15 cellular contexts compared by ENCODE assay signal in genomic region chr11:931385-931784, GRCh38. TPM values are rescaled to one million over a fixed set of nuclear protein-coding genes. Genes with fewer than 3 reads are reported as not detected.
DNase-seq lines count a peak whose midpoint lies in the region; ATAC-seq, FAIRE-seq and TF ChIP-seq lines count a peak whose summit lies in the region.
"Had no signal": no experiment of that assay in that cellular context is flagged by ENCODE, and none has a peak within 500 bp of the region (broad histone marks: within the 10 kb centered on the region; RNA-seq: fewer than 3 reads in every experiment).

No MANE protein-coding gene starts in this region.

- peak; percentile 30 for ATAC-seq in Right ventricle myocardium superior (ENCODE audit: poor library complexity)
- peak; percentile 24 for ATAC-seq in left ventricle myocardium superior
- ATAC-seq: A549; esophagus mucosa; stimulated activated memory B cell treated with anti-CD40 and anti-IgM and Interleukin-4, amounts not matched to agents 10 μg/mL and 1 μg/mL and 100 μg/mL, for 72 hours had no signal

- peaks cover 2% of the 10 kb centered on the region for H3K36me3 Mint-ChIP-seq in astrocyte (ENCODE audit: low read depth, unreplicated experiment)

- FAIRE-seq in astrocyte (lab: Jason Lieb, UNC), result no peak
- FAIRE-seq: A549 had no signal

- H3K27ac ChIP-seq in right atrium auricular region, result no peak overlapping the region
- H3K27ac ChIP-seq in astrocyte (ENCODE audit: low read depth, low read length), result no peak overlapping the region
- peak overlapping the region; percentile 7 for H3K27ac ChIP-seq in temporal lobe (ENCODE audit: low read depth, low read length)
- H3K27ac ChIP-seq: A549, hepatocyte, ovary, WERI-Rb-1 had no signal

- TF ChIP-seq CTCF in right atrium auricular region (IDR thresholded peaks at IDR 0.05), result no peak
- TF ChIP-seq CTCF in astrocyte (IDR thresholded peaks at IDR 0.05; ENCODE audit: insufficient read depth, low read depth, low read length), result no peak

- DNase-seq in Right ventricle myocardium superior (no peak), right atrium auricular region (ENCODE audit: low spot score) (no peak), astrocyte (ENCODE audit: low read depth) (no peak), left ventricle myocardium superior (no peak), cerebellum (ENCODE audit: low spot score) (no peak), Ammon's horn (ENCODE audit: low spot score) (no peak)
- DNase-seq in stimulated activated CD4-positive, alpha-beta T cell treated with anti-CD3 and anti-CD28 coated beads, Interleukin-4, amount 100 ng/mL, for 24 hours, result no peak
- DNase-seq: GOT3, ovary, WERI-Rb-1 had no signal

- no peaks in the 10 kb centered on the region for H3K27me3 ChIP-seq in right atrium auricular region
- H3K27me3 ChIP-seq in astrocyte (ENCODE audit: insufficient read depth, low read length), result no peaks in the 10 kb centered on the region
- H3K27me3 ChIP-seq: hepatocyte, ovary had no signal

- peaks cover 92% of the 10 kb centered on the region for H4K20me1 ChIP-seq in astrocyte (ENCODE audit: insufficient read depth, low read length)

- H2AFZ ChIP-seq in astrocyte (ENCODE audit: low read depth, low read length), result no peak overlapping the region
- H2AFZ ChIP-seq: hepatocyte had no signal

- H3K4me1 Mint-ChIP-seq in astrocyte (ENCODE audit: low read depth, unreplicated experiment), result peaks cover 26% of the 10 kb centered on the region

- H3K27me3 Mint-ChIP-seq in astrocyte (ENCODE audit: low read depth, unreplicated experiment), result no peaks in the 10 kb centered on the region
- H3K27me3 Mint-ChIP-seq: stimulated activated memory B cell treated with anti-CD40 and anti-IgM and Interleukin-4, amounts not matched to agents 10 μg/mL and 1 μg/mL and 100 μg/mL, for 72 hours had no signal

- intact Hi-C loops in Right ventricle myocardium superior (cut with DNase I), result no loop called here
- intact Hi-C loops in left ventricle myocardium superior (cut with micrococcal nuclease), result no loop called here

- no peak overlapping the region for H3K9ac ChIP-seq in astrocyte (ENCODE audit: low read length)

- peaks cover 91% of the 10 kb centered on the region for H3K79me2 ChIP-seq in astrocyte (ENCODE audit: insufficient read depth, low read length)

- H3K9me3 Mint-ChIP-seq in astrocyte (ENCODE audit: unreplicated experiment), result no peaks in the 10 kb centered on the region
- H3K9me3 Mint-ChIP-seq: stimulated activated memory B cell treated with anti-CD40 and anti-IgM and Interleukin-4, amounts not matched to agents 10 μg/mL and 1 μg/mL and 100 μg/mL, for 72 hours had no signal

- H3K4me3 Mint-ChIP-seq in astrocyte (ENCODE audit: unreplicated experiment), result peak overlapping the region; percentile 40
- H3K4me3 Mint-ChIP-seq: stimulated activated memory B cell treated with anti-CD40 and anti-IgM and Interleukin-4, amounts not matched to agents 10 μg/mL and 1 μg/mL and 100 μg/mL, for 72 hours had no signal

- H3K9me3 ChIP-seq in right atrium auricular region, result no peaks in the 10 kb centered on the region
- H3K9me3 ChIP-seq in astrocyte (ENCODE audit: insufficient read depth, low read depth, low read length), result no peaks in the 10 kb centered on the region
- H3K9me3 ChIP-seq: A549, ovary had no signal

- no peak overlapping the region for H3K27ac Mint-ChIP-seq in astrocyte (ENCODE audit: unreplicated experiment)
- H3K27ac Mint-ChIP-seq: stimulated activated memory B cell treated with anti-CD40 and anti-IgM and Interleukin-4, amounts not matched to agents 10 μg/mL and 1 μg/mL and 100 μg/mL, for 72 hours had no signal

- peaks cover 0 to 59% of the 10 kb centered on the region in 2 donors for H3K4me1 ChIP-seq in right atrium auricular region
- no peaks in the 10 kb centered on the region for H3K4me1 ChIP-seq in astrocyte (ENCODE audit: insufficient read depth, low read length)

- no peak overlapping the region for H3K4me2 ChIP-seq in astrocyte (ENCODE audit: low read length)
- H3K4me2 ChIP-seq: A549, hepatocyte had no signal

- no peak overlapping the region for H3K4me3 ChIP-seq in right atrium auricular region
- no peak overlapping the region for H3K4me3 ChIP-seq in astrocyte (ENCODE audit: insufficient read depth, low read depth, low read length)
- H3K4me3 ChIP-seq: A549, hepatocyte, ovary had no signal

- H3K36me3 ChIP-seq in right atrium auricular region (no peaks in the 10 kb centered on the region), astrocyte (ENCODE audit: insufficient read depth, low read length) (peaks cover 3% of the 10 kb centered on the region)
- H3K36me3 ChIP-seq: ovary had no signal

RNA-seq across cellular contexts. Expression of gene AP2A2, which starts 5.7 kb away (rescaled TPM):
- 53.5 TPM for total RNA-seq in Right ventricle myocardium superior
- total RNA-seq in right atrium auricular region, result 10 to 100 TPM; 28.8 to 41.7 TPM
- 105 and 110 TPM in 2 replicates for total RNA-seq in astrocyte
- 42.6 TPM for total RNA-seq in left ventricle myocardium superior
- 39.8 TPM for total RNA-seq in temporal lobe
- 51.6 TPM for total RNA-seq in cerebellum

RNA-seq across cellular contexts. Expression of gene CHID1, which starts 20.8 kb away (rescaled TPM):
- total RNA-seq in Right ventricle myocardium superior (48.3 TPM), right atrium auricular region (10 to 100 TPM; 46.9 to 78.7 TPM), astrocyte (72.6 and 74.6 TPM in 2 replicates), left ventricle myocardium superior (53.0 TPM), temporal lobe (17.5 TPM), cerebellum (28.4 TPM)
